1 cellular context compared by ENCODE assay signal in genomic region chr2:54644236-54644635, GRCh38.
TF ChIP-seq lines count a peak whose summit lies in the region.

No MANE protein-coding gene starts in this region.

TF ChIP-seq in HepG2, 621 proteins besides CTCF, POLR2A, EP300 and RAD21 (continued from another document):
- TF ChIP-seq ZNF609 (CRISPR knock-in tag; IDR thresholded peaks at IDR 0.05; ENCODE audit: borderline replicate concordance) (no peak), AHR (CRISPR knock-in tag; IDR thresholded peaks at IDR 0.05) (no peak), RARA (CRISPR knock-in tag; IDR thresholded peaks at IDR 0.05) (0 out of 2 replicates have a peak, but pooled peaks have one; percentile 22)
